8 cellular contexts compared by ENCODE assay signal in the genomic region with DNA sequence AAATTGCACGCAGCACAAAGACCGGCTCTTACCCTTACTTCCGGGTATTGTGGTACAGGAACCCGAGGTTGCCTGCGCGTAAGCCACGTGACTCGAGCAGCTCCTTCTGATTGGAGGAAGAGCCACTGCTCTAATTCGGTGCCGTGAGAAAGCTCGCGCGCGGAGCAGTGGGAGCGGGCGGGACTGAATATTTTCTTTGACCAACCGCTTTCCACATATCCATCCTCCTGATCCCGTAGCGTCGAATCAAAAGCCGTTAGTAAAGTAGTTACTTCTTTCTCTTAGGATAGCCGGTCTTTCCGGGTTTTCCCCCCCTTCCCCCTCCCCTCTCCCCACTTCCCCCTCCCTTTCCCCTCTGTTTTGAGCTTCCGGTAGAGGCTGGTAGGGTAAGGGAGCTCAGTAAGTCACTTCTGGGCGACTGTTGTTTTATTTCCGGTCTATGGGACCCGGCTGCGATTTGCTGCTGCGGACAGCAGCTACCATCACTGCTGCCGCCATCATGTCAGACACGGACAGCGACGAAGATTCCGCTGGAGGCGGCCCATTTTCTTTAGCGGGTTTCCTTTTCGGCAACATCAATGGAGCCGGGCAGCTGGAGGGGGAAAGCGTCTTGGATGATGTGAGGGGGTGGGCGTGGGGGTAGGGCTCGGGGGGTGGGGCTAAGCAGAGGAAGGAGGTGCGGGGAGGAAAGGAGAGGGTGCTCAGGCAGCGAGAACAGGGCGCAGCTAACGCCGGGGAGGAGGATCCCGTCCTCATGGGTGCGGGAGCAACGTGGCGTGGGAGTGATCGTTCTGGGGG. TPM values are rescaled to one million over a fixed set of nuclear protein-coding genes. Genes with fewer than 3 reads are reported as not detected.
DNase-seq lines count a peak whose midpoint lies in the region; ATAC-seq and TF ChIP-seq lines count a peak whose summit lies in the region.

A gene with protein sequence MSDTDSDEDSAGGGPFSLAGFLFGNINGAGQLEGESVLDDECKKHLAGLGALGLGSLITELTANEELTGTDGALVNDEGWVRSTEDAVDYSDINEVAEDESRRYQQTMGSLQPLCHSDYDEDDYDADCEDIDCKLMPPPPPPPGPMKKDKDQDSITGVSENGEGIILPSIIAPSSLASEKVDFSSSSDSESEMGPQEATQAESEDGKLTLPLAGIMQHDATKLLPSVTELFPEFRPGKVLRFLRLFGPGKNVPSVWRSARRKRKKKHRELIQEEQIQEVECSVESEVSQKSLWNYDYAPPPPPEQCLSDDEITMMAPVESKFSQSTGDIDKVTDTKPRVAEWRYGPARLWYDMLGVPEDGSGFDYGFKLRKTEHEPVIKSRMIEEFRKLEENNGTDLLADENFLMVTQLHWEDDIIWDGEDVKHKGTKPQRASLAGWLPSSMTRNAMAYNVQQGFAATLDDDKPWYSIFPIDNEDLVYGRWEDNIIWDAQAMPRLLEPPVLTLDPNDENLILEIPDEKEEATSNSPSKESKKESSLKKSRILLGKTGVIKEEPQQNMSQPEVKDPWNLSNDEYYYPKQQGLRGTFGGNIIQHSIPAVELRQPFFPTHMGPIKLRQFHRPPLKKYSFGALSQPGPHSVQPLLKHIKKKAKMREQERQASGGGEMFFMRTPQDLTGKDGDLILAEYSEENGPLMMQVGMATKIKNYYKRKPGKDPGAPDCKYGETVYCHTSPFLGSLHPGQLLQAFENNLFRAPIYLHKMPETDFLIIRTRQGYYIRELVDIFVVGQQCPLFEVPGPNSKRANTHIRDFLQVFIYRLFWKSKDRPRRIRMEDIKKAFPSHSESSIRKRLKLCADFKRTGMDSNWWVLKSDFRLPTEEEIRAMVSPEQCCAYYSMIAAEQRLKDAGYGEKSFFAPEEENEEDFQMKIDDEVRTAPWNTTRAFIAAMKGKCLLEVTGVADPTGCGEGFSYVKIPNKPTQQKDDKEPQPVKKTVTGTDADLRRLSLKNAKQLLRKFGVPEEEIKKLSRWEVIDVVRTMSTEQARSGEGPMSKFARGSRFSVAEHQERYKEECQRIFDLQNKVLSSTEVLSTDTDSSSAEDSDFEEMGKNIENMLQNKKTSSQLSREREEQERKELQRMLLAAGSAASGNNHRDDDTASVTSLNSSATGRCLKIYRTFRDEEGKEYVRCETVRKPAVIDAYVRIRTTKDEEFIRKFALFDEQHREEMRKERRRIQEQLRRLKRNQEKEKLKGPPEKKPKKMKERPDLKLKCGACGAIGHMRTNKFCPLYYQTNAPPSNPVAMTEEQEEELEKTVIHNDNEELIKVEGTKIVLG (N-terminal part only) (plus strand): TSS at position 482 of the 798 bp plus-strand sequence. CDS start 18 bp downstream, at position 500.

- H3K27me3 ChIP-seq in H7 (ENCODE audit: control insufficient read depth, insufficient read depth, low read length): no peaks in the 10 kb centered on the region

- no peaks in the 10 kb centered on the region for H3K9me3 Mint-ChIP-seq in natural killer cell

- H3K36me3 ChIP-seq in H7 (replicated peaks; ENCODE audit: control insufficient read depth, insufficient read depth, low read length): peaks cover 2% of the 10 kb centered on the region

- peak within 1 kb of the TSS; percentile 88 for H3K4me3 ChIP-seq in H7 (ENCODE audit: insufficient read depth, low read depth, low read length)

- no peaks in the 10 kb centered on the region for H3K36me3 Mint-ChIP-seq in natural killer cell

- peak within 1 kb of the TSS; percentile 97 for H3K27ac Mint-ChIP-seq in natural killer cell

- H3K4me1 Mint-ChIP-seq in natural killer cell: peaks cover 22 to 30% of the 10 kb centered on the region in 2 donors

- ATAC-seq in natural killer cell: peak; percentile 84 to 95 (median 89)

- peaks cover 0 to 6% of the 10 kb centered on the region in 2 donors for H3K27me3 Mint-ChIP-seq in natural killer cell (ENCODE audit: low read depth in 2 of 2)

- intact Hi-C loops in natural killer cell (cut with micrococcal nuclease): loop anchor here (1.0 to 5.0 kb wide), 4 partner anchors 83 to 254 kb away; a partner anchor contains a TSS

- peak within 1 kb of the TSS; percentile 97 for H3K4me3 Mint-ChIP-seq in natural killer cell

- no peak for TF ChIP-seq CTCF in natural killer cell (IDR thresholded peaks at IDR 0.05)

- peak; percentile 100 for DNase-seq in ELF-1 (ENCODE audit: low read depth, low spot score)
- DNase-seq in H7: peak; percentile 82
- peak; percentile 100 for DNase-seq in M059J (ENCODE audit: low read depth)
- peak; percentile 90 to 92 for DNase-seq in SHP77 (lab: John Stamatoyannopoulos, UW)
- peak; percentile 84 for DNase-seq in activated effector memory CD4-positive, alpha-beta T cell treated with Interleukin-2 at 50 U/mL for 16 hours
- peak; percentile 97 for DNase-seq in fibroblast of peridontal ligament (ENCODE audit: extremely low read depth)
- peak; percentile 83 for DNase-seq in natural killer cell
- DNase-seq in stimulated activated naive CD4-positive, alpha-beta T cell treated with Interleukin-2 at 50 U/mL for 16 hours (lab: John Stamatoyannopoulos, UW): peak; percentile 90

RNA-seq across cellular contexts. Expression of the gene that starts here (rescaled TPM):
- 6.6 and 15.6 TPM in 2 replicates for total RNA-seq in H7 (2014; rRNA removed; shearing (Covaris generic))
- 21.8 and 30.9 TPM in 2 replicates for total RNA-seq in M059J (2014; rRNA removed; shearing (Covaris generic))
- 10 to 100 TPM; 89.5 to 94.5 (median 94.2) TPM for total RNA-seq in natural killer cell

Comparison
In these comparisons a context has a peak if more than half of its experiments do, and no peak if none do; other contexts are left out.
1. Peak in every context shown above with its lines: DNase-seq, ATAC-seq and H3K4me3 ChIP-seq.